1 cellular context compared by ENCODE assay signal in genomic region chr17:79027274-79027924, GRCh38.
TF ChIP-seq lines count a peak whose summit lies in the region.

No MANE protein-coding gene starts in this region.

TF ChIP-seq in HepG2, 621 proteins besides CTCF, POLR2A, EP300 and RAD21 (continued from another document and continues in another):
- no peak for TF ChIP-seq ZHX2 (IDR thresholded peaks at IDR 0.05; ENCODE audit: low read depth)
- TF ChIP-seq ZHX2 (CRISPR knock-in tag; IDR thresholded peaks at IDR 0.05; ENCODE audit: borderline replicate concordance) = no peak
- peak; percentile 16; the same call in 1 of the 2 replicates for TF ChIP-seq ZFY (CRISPR knock-in tag; IDR thresholded peaks at IDR 0.05)
- TF ChIP-seq ZKSCAN5 (CRISPR knock-in tag; IDR thresholded peaks at IDR 0.05) = no peak
- no peak for TF ChIP-seq BCLAF1 (IDR thresholded peaks at IDR 0.05)
- no peak for TF ChIP-seq CEBPZ (IDR thresholded peaks at IDR 0.05; ENCODE audit: low read length)
- no peak; the same call in 1 of the 2 replicates for TF ChIP-seq ZNF768 (CRISPR knock-in tag; IDR thresholded peaks at IDR 0.05)
- peak; percentile 83 for TF ChIP-seq MED8 (CRISPR knock-in tag; IDR thresholded peaks at IDR 0.05; ENCODE audit: insufficient replicate concordance)
- TF ChIP-seq ATF3 (CRISPR knock-in tag; IDR thresholded peaks at IDR 0.05) = peak; percentile 17
- TF ChIP-seq SP4 (CRISPR knock-in tag; IDR thresholded peaks at IDR 0.05) = peak; percentile 59; the same call in 1 of the 2 replicates
- TF ChIP-seq TFE3 (CRISPR knock-in tag; IDR thresholded peaks at IDR 0.05) = peak; percentile 75; the same call in 1 of the 2 replicates
- TF ChIP-seq SRY (CRISPR knock-in tag; IDR thresholded peaks at IDR 0.05) = 0 out of 2 replicates have a peak, but pooled peaks have one; percentile 42
- no peak for TF ChIP-seq ZNF7 (CRISPR knock-in tag; IDR thresholded peaks at IDR 0.05)
- TF ChIP-seq ZNF335 (CRISPR knock-in tag; IDR thresholded peaks at IDR 0.05) = peak; percentile 95
- peak; percentile 73 for TF ChIP-seq ERF (CRISPR knock-in tag; IDR thresholded peaks at IDR 0.05)
- 0 out of 2 replicates have a peak, but pooled peaks have one; percentile 58 for TF ChIP-seq ZNF724P (CRISPR knock-in tag; IDR thresholded peaks at IDR 0.05; ENCODE audit: borderline replicate concordance)
- TF ChIP-seq ZBTB26 (CRISPR knock-in tag; IDR thresholded peaks at IDR 0.05; ENCODE audit: borderline replicate concordance) = peak; percentile 49; the same call in 1 of the 2 replicates
- no peak; the same call in 1 of the 2 replicates for TF ChIP-seq ZNF740 (CRISPR knock-in tag; IDR thresholded peaks at IDR 0.05)
- no peak; the same call in 1 of the 2 replicates for TF ChIP-seq SSRP1 (CRISPR knock-in tag; IDR thresholded peaks at IDR 0.05)
- TF ChIP-seq ADNP (CRISPR knock-in tag; IDR thresholded peaks at IDR 0.05) = no peak
- TF ChIP-seq SAP130 (CRISPR knock-in tag; IDR thresholded peaks at IDR 0.05; ENCODE audit: low read depth) = peak; percentile 88
- no peak; the same call in 1 of the 2 replicates for TF ChIP-seq TSC22D2 (CRISPR knock-in tag; IDR thresholded peaks at IDR 0.05; ENCODE audit: borderline replicate concordance)
- no peak for TF ChIP-seq ZNF709 (CRISPR knock-in tag; IDR thresholded peaks at IDR 0.05)
- no peak for TF ChIP-seq ZNF766 (CRISPR knock-in tag; IDR thresholded peaks at IDR 0.05; ENCODE audit: borderline replicate concordance)
- TF ChIP-seq ZNF83 (CRISPR knock-in tag; IDR thresholded peaks at IDR 0.05; ENCODE audit: borderline replicate concordance) = no peak
- TF ChIP-seq ZBTB3 (CRISPR knock-in tag; IDR thresholded peaks at IDR 0.05; ENCODE audit: borderline replicate concordance, low read depth) = no peak
- peak; percentile 93; the same call in 1 of the 2 replicates for TF ChIP-seq ZSCAN30 (CRISPR knock-in tag; IDR thresholded peaks at IDR 0.05)
- TF ChIP-seq ZNF451 (CRISPR knock-in tag; IDR thresholded peaks at IDR 0.05) = no peak
- no peak for TF ChIP-seq MAFK (conservative IDR thresholded peaks at IDR 0.05 in 1 of 2, IDR thresholded peaks at IDR 0.05 in 1 of 2; ENCODE audit: low read length in 2 of 2)
- TF ChIP-seq NFYC (CRISPR knock-in tag; IDR thresholded peaks at IDR 0.05) = 0 out of 2 replicates have a peak, but pooled peaks have one; percentile 29
- no peak for TF ChIP-seq MLLT10 (CRISPR knock-in tag; IDR thresholded peaks at IDR 0.05)
- TF ChIP-seq ZNF605 (CRISPR knock-in tag; IDR thresholded peaks at IDR 0.05) = peak; percentile 90
- peak; percentile 52; the same call in 1 of the 2 replicates for TF ChIP-seq ZBTB25 (CRISPR knock-in tag; IDR thresholded peaks at IDR 0.05)
- TF ChIP-seq TEAD3 (CRISPR knock-in tag; optimal IDR thresholded peaks at IDR 0.05; ENCODE audit: borderline replicate concordance) = peak; percentile 72
- TF ChIP-seq IKZF5 (CRISPR knock-in tag; IDR thresholded peaks at IDR 0.05) = peak; percentile 81
